In genomic region chr6:28923318-28924102, GRCh38 we compare ENCODE assay signal across 8 cellular contexts. TPM values are rescaled to one million over a fixed set of nuclear protein-coding genes. Genes with fewer than 3 reads are reported as not detected.
DNase-seq lines count a peak whose midpoint lies in the region; ATAC-seq and TF ChIP-seq lines count a peak whose summit lies in the region.

TSS of gene TRIM27 (minus strand) at chr6:28923985. CDS start at chr6:28923632, 353 bp downstream.

- no peaks in the 10 kb centered on the region for H3K9me3 Mint-ChIP-seq in stimulated activated effector memory CD8-positive, alpha-beta T cell treated with anti-CD3 and anti-CD28 coated beads, Interleukin-12 subunit alpha, Interleukin-12 subunit beta, amount 100 ng/mL, for 72 hours

- no peak for TF ChIP-seq CTCF in esophagus muscularis mucosa (IDR thresholded peaks at IDR 0.05)

- H3K4me1 ChIP-seq in esophagus muscularis mucosa: peaks cover 18 to 38% (median 28%) of the 10 kb centered on the region in 4 donors
- peaks cover 6 to 11% of the 10 kb centered on the region in 2 donors for H3K4me1 ChIP-seq in muscle layer of duodenum (ENCODE audit: control insufficient read depth in 1 of 2, insufficient read depth in 2 of 2, low read length in 2 of 2)

- H3K4me3 Mint-ChIP-seq in stimulated activated effector memory CD8-positive, alpha-beta T cell treated with anti-CD3 and anti-CD28 coated beads, Interleukin-12 subunit alpha, Interleukin-12 subunit beta, amount 100 ng/mL, for 72 hours: peak within 1 kb of the TSS; percentile 80

- H3K27me3 ChIP-seq in esophagus muscularis mucosa: no peaks in the 10 kb centered on the region
- no peaks in the 10 kb centered on the region for H3K27me3 ChIP-seq in muscle layer of duodenum (ENCODE audit: low read depth, low read length)

- no peaks in the 10 kb centered on the region for H3K9me3 ChIP-seq in esophagus muscularis mucosa
- no peaks in the 10 kb centered on the region for H3K9me3 ChIP-seq in muscle layer of duodenum (ENCODE audit: control insufficient read depth in 1 of 2, low read length in 2 of 2)

- no peak for TF ChIP-seq EP300 in esophagus muscularis mucosa (IDR thresholded peaks at IDR 0.05)

- peak within 1 kb of the TSS; percentile 90 for H3K27ac Mint-ChIP-seq in stimulated activated effector memory CD8-positive, alpha-beta T cell treated with anti-CD3 and anti-CD28 coated beads, Interleukin-12 subunit alpha, Interleukin-12 subunit beta, amount 100 ng/mL, for 72 hours

- intact Hi-C loops in esophagus muscularis mucosa (cut with DNase I): loop anchor here (2.0 to 5.0 kb wide), 2 partner anchors 27 to 94 kb away; no protein-coding TSS in a partner anchor

- peaks cover 21% of the 10 kb centered on the region for H3K4me1 Mint-ChIP-seq in stimulated activated effector memory CD8-positive, alpha-beta T cell treated with anti-CD3 and anti-CD28 coated beads, Interleukin-12 subunit alpha, Interleukin-12 subunit beta, amount 100 ng/mL, for 72 hours

- ATAC-seq in GM21381 (IDR thresholded peaks at IDR 0.05; ENCODE audit: unreplicated experiment): peak; percentile 90
- peak; percentile 90 for ATAC-seq in stimulated activated effector memory CD8-positive, alpha-beta T cell treated with anti-CD3 and anti-CD28 coated beads, Interleukin-12 subunit alpha, Interleukin-12 subunit beta, amount 100 ng/mL, for 72 hours

- peak; percentile 65 for TF ChIP-seq POLR2A in esophagus muscularis mucosa (IDR thresholded peaks at IDR 0.05; ENCODE audit: low read depth)

- peaks cover 42% of the 10 kb centered on the region for H3K36me3 Mint-ChIP-seq in stimulated activated effector memory CD8-positive, alpha-beta T cell treated with anti-CD3 and anti-CD28 coated beads, Interleukin-12 subunit alpha, Interleukin-12 subunit beta, amount 100 ng/mL, for 72 hours

- H3K36me3 ChIP-seq in esophagus muscularis mucosa (peaks cover 24 to 33% (median 30%) of the 10 kb centered on the region in 4 donors), muscle layer of duodenum (ENCODE audit: control insufficient read depth in 1 of 2, insufficient read depth in 2 of 2, low read length in 2 of 2) (peaks cover 26 to 31% of the 10 kb centered on the region in 2 donors)

- DNase-seq in DMS 273 treated with DMSO at 0.1 percent for 48 hours (lab: John Stamatoyannopoulos, UW) (peak; percentile 73), HUDEP-2 (lab: John Stamatoyannopoulos, UW; ENCODE audit: unreplicated experiment in 76 of 76) (peak in 74 of 76 experiments; percentile 51 to 92 (median 82)), OCI-M1 (lab: John Stamatoyannopoulos, UW) (peak; percentile 95), esophagus muscularis mucosa (ENCODE audit: extremely low spot score) (peak; percentile 97)
- DNase-seq in activated T-cell treated with anti-CD3 and anti-CD28 coated beads, Interleukin-2, amount 50 U/mL, for 48 hours: peak; percentile 86 to 89
- DNase-seq in stimulated activated effector memory CD8-positive, alpha-beta T cell treated with anti-CD3 and anti-CD28 coated beads, Interleukin-12 subunit alpha, Interleukin-12 subunit beta, amount 100 ng/mL, for 72 hours (ENCODE audit: low spot score in 2 of 2): peak; percentile 69 to 85

- 0% methylated on average over 2 of the region's 89 CpGs for WGBS in esophagus muscularis mucosa

- H3K27ac ChIP-seq in esophagus muscularis mucosa (replicated peaks in 1 of 4): peak within 1 kb of the TSS; percentile 84 to 98 (median 96)
- peak within 1 kb of the TSS; percentile 94 for H3K27ac ChIP-seq in muscle layer of duodenum (ENCODE audit: low read length)

- H3K4me3 ChIP-seq in esophagus muscularis mucosa (peak within 1 kb of the TSS; percentile 73 to 96 (median 84)), muscle layer of duodenum (ENCODE audit: low read depth in 1 of 2, low read length in 2 of 2) (peak within 1 kb of the TSS; percentile 84 to 99)

RNA-seq across cellular contexts. Expression of gene TRIM27, which starts in this region (rescaled TPM):
- total RNA-seq in esophagus muscularis mucosa: 10 to 100 TPM; 31.1 to 42.2 (median 36.0) TPM

Comparison
In these comparisons a context has a peak if more than half of its experiments do, and no peak if none do; other contexts are left out.
1. Peak in every context shown above with its lines: DNase-seq, ATAC-seq, H3K4me3 ChIP-seq and H3K27ac ChIP-seq.